10 cellular contexts compared by ENCODE assay signal in genomic region chr6:44976677-44977405, GRCh38.
DNase-seq lines count a peak whose midpoint lies in the region; ATAC-seq and TF ChIP-seq lines count a peak whose summit lies in the region.
"Had no signal": no experiment of that assay in that cellular context is flagged by ENCODE, and none has a peak within 500 bp of the region (broad histone marks: within the 10 kb centered on the region; RNA-seq: fewer than 3 reads in every experiment).

No MANE protein-coding gene starts in this region.

- TF ChIP-seq CTCF in ovary (IDR thresholded peaks at IDR 0.05), result no peak

- peaks cover 24 to 61% (median 40%) of the 10 kb centered on the region in 4 donors for H3K4me1 Mint-ChIP-seq in CD4-positive, alpha-beta memory T cell

- POLR2A ChIA-PET in CD4-positive, alpha-beta memory T cell (lab: Charles Lee; ENCODE audit: partially characterized antibody), result interaction anchor here (0.6 to 1.7 kb wide), 16 partner anchors 12 to 738 kb away, joined by 3 to 16 read pairs (median 4); partner anchors contain the start of gene SUPT3H

- peak overlapping the region; percentile 54 to 92 (median 81) for H3K27ac Mint-ChIP-seq in CD4-positive, alpha-beta memory T cell

- no peaks in the 10 kb centered on the region for H3K27me3 Mint-ChIP-seq in CD4-positive, alpha-beta memory T cell
- H3K27me3 Mint-ChIP-seq: naive B cell had no signal

- peak in 4 of 5 donors; percentile 61 to 67 (median 65) for DNase-seq in CD4-positive, alpha-beta memory T cell
- DNase-seq in NOMO-1 treated with DMSO at 0.1 percent for 48 hours (lab: John Stamatoyannopoulos, UW; ENCODE audit: unreplicated experiment), result peak; percentile 67
- DNase-seq in dedifferentiated amniotic fluid mesenchymal stem cell (ENCODE audit: extremely low spot score), result peak; percentile 18
- no peak for DNase-seq in Ammon's horn (ENCODE audit: low spot score)
- no peak for DNase-seq in ovary
- DNase-seq in NCI-H526 (lab: John Stamatoyannopoulos, UW), result no peak
- DNase-seq: naive B cell; stimulated activated CD4-positive, alpha-beta T cell treated with anti-CD3 and anti-CD28 coated beads, Interleukin-4, amount 100 ng/mL, for 4 hours had no signal

- H3K36me3 ChIP-seq in CD4-positive, alpha-beta memory T cell (ENCODE audit: insufficient read depth, low read length), result no peaks in the 10 kb centered on the region
- no peaks in the 10 kb centered on the region for H3K36me3 ChIP-seq in ovary

- peaks cover 45% of the 10 kb centered on the region for H3K4me1 ChIP-seq in CD4-positive, alpha-beta memory T cell (ENCODE audit: insufficient read depth, low read length)
- H3K4me1 ChIP-seq in ovary (ENCODE audit: insufficient read depth), result no peaks in the 10 kb centered on the region

- no peak for TF ChIP-seq EP300 in ovary (IDR thresholded peaks at IDR 0.05)

- CTCF ChIA-PET in CD4-positive, alpha-beta memory T cell (lab: Charles Lee; ENCODE audit: partially characterized antibody), result no interaction called here

- peak overlapping the region; percentile 47 to 78 (median 68) for H3K4me3 Mint-ChIP-seq in CD4-positive, alpha-beta memory T cell
- H3K4me3 Mint-ChIP-seq: naive B cell had no signal

- no peak for TF ChIP-seq POLR2A in ovary (IDR thresholded peaks at IDR 0.05)

- H3K36me3 Mint-ChIP-seq in CD4-positive, alpha-beta memory T cell, result peaks cover 0 to 6% of the 10 kb centered on the region in 2 donors

- H3K27me3 ChIP-seq in CD4-positive, alpha-beta memory T cell (ENCODE audit: insufficient read depth, low read length), result no peaks in the 10 kb centered on the region
- H3K27me3 ChIP-seq in ovary, result no peaks in the 10 kb centered on the region

- no peak overlapping the region for H3K4me3 ChIP-seq in CD4-positive, alpha-beta memory T cell (ENCODE audit: low read length in 2 of 2)
- H3K4me3 ChIP-seq in ovary, result no peak overlapping the region

- H3K27ac ChIP-seq in CD4-positive, alpha-beta memory T cell (ENCODE audit: low read depth, low read length), result no peak overlapping the region
- H3K27ac ChIP-seq in ovary, result no peak overlapping the region

- H3K9me3 Mint-ChIP-seq in CD4-positive, alpha-beta memory T cell, result peaks cover 0 to 10% (median 5%) of the 10 kb centered on the region in 8 donors

- ATAC-seq in GM21529 (IDR thresholded peaks at IDR 0.05; ENCODE audit: unreplicated experiment), result peak; percentile 50
- no peak for ATAC-seq in GM19463 (IDR thresholded peaks at IDR 0.05; ENCODE audit: unreplicated experiment)

- no peaks in the 10 kb centered on the region for H3K9me3 ChIP-seq in CD4-positive, alpha-beta memory T cell (ENCODE audit: control insufficient read depth in 1 of 2, low read length in 2 of 2)
- H3K9me3 ChIP-seq in ovary, result no peaks in the 10 kb centered on the region

- intact Hi-C loops in CD4-positive, alpha-beta memory T cell (cut with micrococcal nuclease), result loop anchor here (2.0 to 10.0 kb wide), 4 partner anchors 44 to 738 kb away; no protein-coding TSS in a partner anchor
- intact Hi-C loops in ovary (cut with DNase I), result no loop called here

Comparison
In these comparisons a context has a peak if more than half of its experiments do, and no peak if none do; other contexts are left out.
1. DNase-seq: peak in CD4-positive, alpha-beta memory T cell (4 of 5), NOMO-1 treated with DMSO at 0.1 percent for 48 hours (single experiment) and dedifferentiated amniotic fluid mesenchymal stem cell (single experiment); none in Ammon's horn (single experiment), ovary (0 of 5) and NCI-H526 (0 of 2).